ENCODE assay signal across 8 cellular contexts in the genomic region with DNA sequence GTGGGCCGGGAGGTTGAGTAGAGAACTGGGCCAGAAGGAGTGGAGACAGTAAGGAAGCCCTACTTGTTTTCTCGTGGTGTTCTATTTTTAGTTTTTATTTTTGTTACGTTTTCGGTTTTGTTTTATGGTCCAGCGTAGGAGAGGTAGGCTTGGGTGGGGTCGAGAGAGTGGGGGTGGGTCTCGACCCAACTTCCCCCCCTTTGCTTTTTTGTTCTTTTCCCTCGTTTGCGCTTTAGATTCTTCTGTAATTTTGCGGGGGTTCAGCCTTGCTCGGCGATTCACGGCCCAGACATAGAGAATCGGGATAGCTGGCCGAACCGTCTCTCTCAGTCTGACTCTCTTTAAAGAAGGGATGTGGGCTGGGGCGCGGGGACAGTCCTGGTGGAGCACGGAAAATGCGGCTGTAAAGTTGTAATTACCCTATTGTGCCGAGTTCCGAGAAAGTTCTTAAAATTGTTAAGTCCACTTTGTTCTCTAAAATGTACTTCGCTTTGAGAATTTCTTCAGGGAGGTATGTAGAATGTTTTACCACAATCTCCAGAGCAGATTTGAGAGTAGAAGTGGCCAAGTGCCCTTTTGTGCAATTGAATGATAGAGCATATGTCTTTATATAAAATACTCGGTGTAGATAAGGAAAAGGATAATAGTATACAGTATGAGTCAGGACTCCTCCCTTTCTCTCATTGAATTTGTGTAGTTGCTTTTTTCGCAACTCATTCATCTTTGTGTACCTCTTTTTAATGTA. TPM values are rescaled to one million over a fixed set of nuclear protein-coding genes. Genes with fewer than 3 reads are reported as not detected.
DNase-seq lines count a peak whose midpoint lies in the region; ATAC-seq lines count a peak whose summit lies in the region.

No MANE protein-coding gene starts in this region.

- no peaks in the 10 kb centered on the region for H3K9me3 ChIP-seq in HUES6 (ENCODE audit: control insufficient read depth, insufficient read depth, low read depth, low read length)

- no peaks in the 10 kb centered on the region for H3K27me3 ChIP-seq in HUES6 (ENCODE audit: control insufficient read depth, insufficient read depth, low read length)

- DNase-seq in COLO829 (ENCODE audit: low spot score), result peak; percentile 43
- DNase-seq in UCSD-AML1 (lab: John Stamatoyannopoulos, UW; ENCODE audit: unreplicated experiment), result peak; percentile 17
- DNase-seq in cerebellum (ENCODE audit: low spot score), result peak; percentile 28
- peak; percentile 54 for DNase-seq in left lobe of liver (ENCODE audit: low spot score)
- DNase-seq in stimulated activated CD4-positive, alpha-beta T cell treated with anti-CD3 and anti-CD28 coated beads, Interleukin-1b, Interleukin-23, amount 100 ng/mL, for 48 hours, result peak; percentile 18
- no peak for DNase-seq in COR-L47 (lab: John Stamatoyannopoulos, UW)

- H3K27ac ChIP-seq in HUES6 (ENCODE audit: low read depth, low read length), result peak overlapping the region; percentile 93

- H3K36me3 ChIP-seq in HUES6 (ENCODE audit: control insufficient read depth, insufficient read depth, low read length), result 0 out of 2 replicates have a peak, but pooled peaks cover 14% of the 10 kb centered on the region

- H3K4me1 ChIP-seq in HUES6 (ENCODE audit: control insufficient read depth, insufficient read depth, low read length), result peaks cover 17% of the 10 kb centered on the region

- H3K4me3 ChIP-seq in HUES6 (ENCODE audit: low read depth, low read length), result peak overlapping the region; percentile 86

- H3K9ac ChIP-seq in HUES6 (ENCODE audit: low read length), result peak overlapping the region; percentile 91

- ATAC-seq in GM21423 (IDR thresholded peaks at IDR 0.05; ENCODE audit: unreplicated experiment), result peak; percentile 10
- peak; percentile 27 for ATAC-seq in left lobe of liver

RNA-seq across cellular contexts. Expression of a gene that starts 0.8 kb away (rescaled TPM):
- total RNA-seq in cerebellum, result 304 TPM
- total RNA-seq in left lobe of liver, result 14.8 TPM

Comparison
In these comparisons a context has a peak if more than half of its experiments do, and no peak if none do; other contexts are left out.
1. RNA of a gene that starts 0.8 kb away (total RNA-seq): 304 TPM in cerebellum (single experiment); 14.8 TPM in left lobe of liver (single experiment); every median in the first group is over 10 times any median in the second.